ENCODE assay signal across 9 cellular contexts in genomic region chr7:5420108-5420840, GRCh38. TPM values are rescaled to one million over a fixed set of nuclear protein-coding genes. Genes with fewer than 3 reads are reported as not detected.
DNase-seq lines count a peak whose midpoint lies in the region; ATAC-seq, FAIRE-seq and TF ChIP-seq lines count a peak whose summit lies in the region.
"Had no signal": no experiment of that assay in that cellular context is flagged by ENCODE, and none has a peak within 500 bp of the region (broad histone marks: within the 10 kb centered on the region; RNA-seq: fewer than 3 reads in every experiment).

No MANE protein-coding gene starts in this region.

- FAIRE-seq in A549 (lab: Jason Lieb, UNC) (no peak), GM12878 (lab: Jason Lieb, UNC) (no peak), keratinocyte (lab: Jason Lieb, UNC) (no peak), urothelium cell line (lab: Jason Lieb, UNC) (no peak)
- FAIRE-seq: colon had no signal

- H3K36me3 Mint-ChIP-seq in stimulated activated effector memory CD8-positive, alpha-beta T cell treated with anti-CD3 and anti-CD28 coated beads, Interleukin-12 subunit alpha, Interleukin-12 subunit beta, amount 100 ng/mL, for 72 hours: peaks cover 6% of the 10 kb centered on the region

- WGBS in A549 (ENCODE audit: missing lambda C conversion rate): 4% methylated on average over 37 of the region's 75 CpGs
- WGBS in GM12878 (ENCODE audit: insufficient coverage, insufficient replicate concordance, low lambda C conversion rate, missing lambda C conversion rate): 15% methylated on average over 43 of the region's 75 CpGs

- BruUV-seq in GM12878 (replicated peaks; lab: Mats Ljungman, UMichigan): no TSS peak

- H3K27me3 ChIP-seq in HUES6 (ENCODE audit: control insufficient read depth, insufficient read depth, low read length) (peaks cover 58% of the 10 kb centered on the region), GM12878 (replicated peaks in 1 of 2; ENCODE audit: control insufficient read depth in 2 of 2, insufficient read depth in 2 of 2, low read length in 1 of 2) (peaks cover 28 to 56% of the 10 kb centered on the region in 2 experiments), keratinocyte (ENCODE audit: control insufficient read depth, extremely low read depth, insufficient read depth, low read length) (no peaks in the 10 kb centered on the region)

- no peak overlapping the region for H2AFZ ChIP-seq in GM12878 (ENCODE audit: control insufficient read depth, low read depth, low read length)
- H2AFZ ChIP-seq in keratinocyte (ENCODE audit: control insufficient read depth, low read length): no peak overlapping the region

- H3K9me1 ChIP-seq in keratinocyte (ENCODE audit: control insufficient read depth, extremely low read depth, insufficient read depth, low read length): no peaks in the 10 kb centered on the region

- peak overlapping the region; percentile 73 for H3K4me3 Mint-ChIP-seq in stimulated activated effector memory CD8-positive, alpha-beta T cell treated with anti-CD3 and anti-CD28 coated beads, Interleukin-12 subunit alpha, Interleukin-12 subunit beta, amount 100 ng/mL, for 72 hours

- DNase-seq in A549 (ENCODE audit: low read depth in 1 of 2, low spot score in 1 of 2) (no peak), GM12878 (ENCODE audit: low read depth, low spot score) (no peak), keratinocyte (ENCODE audit: low read depth, low spot score) (no peak), urothelium cell line (ENCODE audit: low spot score) (no peak)
- DNase-seq in stimulated activated effector memory CD8-positive, alpha-beta T cell treated with anti-CD3 and anti-CD28 coated beads, Interleukin-12 subunit alpha, Interleukin-12 subunit beta, amount 100 ng/mL, for 72 hours (ENCODE audit: low spot score in 2 of 2): peak in 1 of 2 donors; percentile 66

- no peak for TF ChIP-seq RAD21 in A549 (conservative IDR thresholded peaks at IDR 0.05 in 1 of 2, IDR thresholded peaks at IDR 0.05 in 1 of 2)
- TF ChIP-seq RAD21 in GM12878 (IDR thresholded peaks at IDR 0.05; ENCODE audit: insufficient read depth, low read depth, low read length): no peak

- in situ Hi-C loops in GM12878 (cut with MboI): no loop called here

- H3K4me3 ChIP-seq in A549: peak overlapping the region; percentile 74
- peak overlapping the region; percentile 69 for H3K4me3 ChIP-seq in HUES6 (ENCODE audit: low read depth, low read length)
- H3K4me3 ChIP-seq in GM12878: no peak overlapping the region
- peak overlapping the region; percentile 68 to 100 (median 92) for H3K4me3 ChIP-seq in keratinocyte (ENCODE audit: control insufficient read depth in 2 of 3, extremely low read depth in 1 of 3, insufficient read depth in 2 of 3, low read depth in 1 of 3, low read length in 3 of 3)

- H4K20me1 ChIP-seq in GM12878 (ENCODE audit: control insufficient read depth, insufficient read depth): no peaks in the 10 kb centered on the region
- peaks cover 8% of the 10 kb centered on the region for H4K20me1 ChIP-seq in keratinocyte (ENCODE audit: control insufficient read depth, extremely low read depth, insufficient read depth, low read length)

- H3K27ac ChIP-seq in A549 (peak overlapping the region; percentile 83 to 96), HUES6 (ENCODE audit: low read depth, low read length) (peak overlapping the region; percentile 70; the same call in 1 of the 2 replicates), GM12878 (ENCODE audit: control insufficient read depth, insufficient read depth) (no peak overlapping the region), keratinocyte (ENCODE audit: control insufficient read depth, insufficient read depth, low read length) (peak overlapping the region; percentile 96)

- ATAC-seq in A549: peak in 1 of 2 experiments; percentile 21; a peak in 3 of 6 replicates
- ATAC-seq in GM12878: peak; percentile 22; the same call in 2 of the 3 replicates
- peak; percentile 9 for ATAC-seq in stimulated activated effector memory CD8-positive, alpha-beta T cell treated with anti-CD3 and anti-CD28 coated beads, Interleukin-12 subunit alpha, Interleukin-12 subunit beta, amount 100 ng/mL, for 72 hours
- ATAC-seq in GM21360 (IDR thresholded peaks at IDR 0.05; ENCODE audit: unreplicated experiment): no peak
- ATAC-seq in HG02588 (IDR thresholded peaks at IDR 0.05; ENCODE audit: unreplicated experiment): no peak

- SMC1A ChIA-PET in GM12878 (lab: Charles Lee; ENCODE audit: uncharacterized antibody, unreplicated experiment): no interaction called here

- intact Hi-C loops in GM12878 (cut with micrococcal nuclease; ENCODE audit: unreplicated experiment): no loop called here

- no peaks in the 10 kb centered on the region for H3K79me2 ChIP-seq in GM12878 (ENCODE audit: control insufficient read depth, insufficient read depth, low read length)
- peaks cover 84% of the 10 kb centered on the region for H3K79me2 ChIP-seq in keratinocyte (ENCODE audit: control insufficient read depth, insufficient read depth, low read length)

- H3K4me2 ChIP-seq in A549 (peak overlapping the region; percentile 81), GM12878 (ENCODE audit: control insufficient read depth, insufficient read depth) (peak overlapping the region; percentile 28; the same call in 1 of the 2 replicates), keratinocyte (ENCODE audit: control insufficient read depth, extremely low read depth, insufficient read depth, low read depth, low read length) (peak overlapping the region; percentile 98)

- no peaks in the 10 kb centered on the region for H3K9me3 Mint-ChIP-seq in stimulated activated effector memory CD8-positive, alpha-beta T cell treated with anti-CD3 and anti-CD28 coated beads, Interleukin-12 subunit alpha, Interleukin-12 subunit beta, amount 100 ng/mL, for 72 hours

- peaks cover 31% of the 10 kb centered on the region for H3K4me1 ChIP-seq in A549
- H3K4me1 ChIP-seq in HUES6 (ENCODE audit: control insufficient read depth, insufficient read depth, low read length): peaks cover 31% of the 10 kb centered on the region
- H3K4me1 ChIP-seq in GM12878 (ENCODE audit: control insufficient read depth, insufficient read depth, low read length): peaks cover 10% of the 10 kb centered on the region
- H3K4me1 ChIP-seq in keratinocyte (ENCODE audit: control insufficient read depth, extremely low read depth, insufficient read depth, low read length): peaks cover 22% of the 10 kb centered on the region

- RAD21 ChIA-PET in GM12878 (lab: Charles Lee; ENCODE audit: unreplicated experiment): interaction anchor here (0.9 to 1.0 kb wide), 2 partner anchors 15 to 54 kb away, joined by 3 read pairs; no protein-coding TSS in a partner anchor

- TF ChIP-seq POLR2A in A549 (IDR thresholded peaks at IDR 0.05; ENCODE audit: low read length): no peak
- TF ChIP-seq POLR2A in GM12878 (IDR thresholded peaks at IDR 0.05; ENCODE audit: low read depth, low read length): no peak

- H3K9ac ChIP-seq in HUES6 (ENCODE audit: low read length): peak overlapping the region; percentile 95
- H3K9ac ChIP-seq in GM12878 (ENCODE audit: control insufficient read depth, insufficient read depth, low read length): no peak overlapping the region
- peak overlapping the region; percentile 98 for H3K9ac ChIP-seq in keratinocyte (ENCODE audit: control insufficient read depth, extremely low read depth, insufficient read depth, low read length)

- CTCF ChIA-PET in A549 (lab: Yijun Ruan, JAX): interaction anchor here (0.7 to 0.9 kb wide), 2 partner anchors 54 to 59 kb away, joined by 3 read pairs; no protein-coding TSS in a partner anchor
- CTCF ChIA-PET in GM12878 (lab: Yijun Ruan, JAX): interaction anchor here (0.7 kb wide), 1 partner anchor 17 kb away, joined by 3 read pairs; no protein-coding TSS in a partner anchor

- no peaks in the 10 kb centered on the region for H3K36me3 ChIP-seq in HUES6 (ENCODE audit: control insufficient read depth, insufficient read depth, low read length)
- no peaks in the 10 kb centered on the region for H3K36me3 ChIP-seq in GM12878 (ENCODE audit: control insufficient read depth in 2 of 2, insufficient read depth in 2 of 2, low read length in 1 of 2)
- H3K36me3 ChIP-seq in keratinocyte (ENCODE audit: control insufficient read depth in 2 of 2, extremely low read depth in 1 of 2, insufficient read depth in 2 of 2, low read length in 2 of 2): peaks cover 0 to 8% of the 10 kb centered on the region in 2 experiments

- H3K9me3 ChIP-seq in A549 (no peaks in the 10 kb centered on the region), HUES6 (ENCODE audit: control insufficient read depth, insufficient read depth, low read depth, low read length) (no peaks in the 10 kb centered on the region), GM12878 (replicated peaks; ENCODE audit: control insufficient read depth, insufficient read depth, low read length) (no peaks in the 10 kb centered on the region), keratinocyte (ENCODE audit: control insufficient read depth, low read depth, low read length) (no peaks in the 10 kb centered on the region)

- POLR2A ChIA-PET in A549 (lab: Yijun Ruan, JAX): interaction anchor here (0.5 kb wide), 1 partner anchor 141 kb away, joined by 3 read pairs; no protein-coding TSS in a partner anchor
- POLR2A ChIA-PET in GM12878 (lab: Charles Lee): interaction anchor here (0.6 to 1.5 kb wide), 5 partner anchors 12 to 179 kb away, joined by 3 to 5 read pairs (median 4); no protein-coding TSS in a partner anchor

- dilution Hi-C loops in keratinocyte (cut with MboI; ENCODE audit: extremely low pct_ligation_motif_present, low sequenced_read_pairs): no loop called here

- TF ChIP-seq CTCF in A549 (IDR thresholded peaks at IDR 0.05): no peak
- no peak for TF ChIP-seq CTCF in GM12878 (IDR thresholded peaks at IDR 0.05 in 2 of 3, conservative IDR thresholded peaks at IDR 0.05 in 1 of 3; ENCODE audit: control insufficient read depth in 2 of 3, extremely low read depth in 1 of 3, insufficient read depth in 1 of 3, low read depth in 3 of 3, low read length in 3 of 3)
- no peak for TF ChIP-seq CTCF in keratinocyte (optimal IDR thresholded peaks at IDR 0.05 in 1 of 3, IDR thresholded peaks at IDR 0.05 in 1 of 3, conservative IDR thresholded peaks at IDR 0.05 in 1 of 3; ENCODE audit: extremely low read depth in 1 of 3, insufficient read depth in 2 of 3, low read length in 3 of 3)

- peaks cover 39% of the 10 kb centered on the region for H3K4me1 Mint-ChIP-seq in stimulated activated effector memory CD8-positive, alpha-beta T cell treated with anti-CD3 and anti-CD28 coated beads, Interleukin-12 subunit alpha, Interleukin-12 subunit beta, amount 100 ng/mL, for 72 hours

- no peak overlapping the region for H3K27ac Mint-ChIP-seq in stimulated activated effector memory CD8-positive, alpha-beta T cell treated with anti-CD3 and anti-CD28 coated beads, Interleukin-12 subunit alpha, Interleukin-12 subunit beta, amount 100 ng/mL, for 72 hours

- TF ChIP-seq EP300 in A549 (IDR thresholded peaks at IDR 0.05): no peak
- TF ChIP-seq EP300 in GM12878 (IDR thresholded peaks at IDR 0.05; ENCODE audit: borderline replicate concordance in 1 of 2, control insufficient read depth in 1 of 2, low read depth in 2 of 2, low read length in 2 of 2): no peak

RNA-seq across cellular contexts. Expression of gene TNRC18, which starts 3.4 kb away (rescaled TPM):
- polyA plus RNA-seq in A549 (2011; rRNA removed) (13.7 and 15.5 TPM in 2 replicates), A549 (2017; fragmentation: RNase III; extraction: RNeasy Plus Mini Kit Qiagen cat#74134 plus additional on column Dnase treatment) (33.3 to 39.9 TPM (median 38.3 TPM) in 3 replicates), GM12878 (2011; rRNA removed) (3.9 and 4.0 TPM in 2 replicates), GM12878 (2014; fragmentation: Illumina TruSeq; extraction: Trizol) (10.3 and 18.2 TPM in 2 replicates), GM12878 (2014; fragmentation: Nextera tagmentation; extraction: Ambion mirVana) (under 1 TPM; 0.02 to 0.10 TPM), GM12878 (2014; rRNA removed) (13.7 and 17.2 TPM in 2 replicates), GM12878 (2016; fragmentation: Nextera tagmentation; extraction: Ambion mirVana) (1 to 10 TPM; 1.0 to 1.2 TPM), keratinocyte (9.3 to 25.7 TPM (median 13.2 TPM) in 3 replicates)
- 19.2 and 28.3 TPM in 2 replicates for polyA plus RNA-seq in A549 (2012; cell fraction: cytosol; rRNA removed)
- polyA plus RNA-seq in A549 (2012; cell fraction: nucleus; rRNA removed): 45.6 and 59.8 TPM in 2 replicates
- polyA minus RNA-seq in A549 (2011; rRNA and poly(A)+ RNA removed): 24.3 and 25.5 TPM in 2 replicates
- total RNA-seq in GM12878 (2013; cell fraction: nucleolus; rRNA removed): 38.2 and 49.8 TPM in 2 replicates
- total RNA-seq in GM12878 (2014; rRNA removed) (6.5 and 6.8 TPM in 2 replicates), GM12878 (2014; rRNA removed; fragmentation: Illumina TruSeq; extraction: Trizol) (10.6 and 11.5 TPM in 2 replicates), GM12878 (2021) (31.3 and 31.7 TPM in 2 replicates)
- 7.4 TPM for polyA plus RNA-seq in GM12878 (2011; ENCODE audit: low read depth)
- polyA plus RNA-seq in GM12878 (2011; cell fraction: cytosol; rRNA removed): 5.7 and 7.9 TPM in 2 replicates
- 13.3 and 22.8 TPM in 2 replicates for polyA plus RNA-seq in GM12878 (2011; cell fraction: nucleus; rRNA removed)
- polyA plus RNA-seq in GM12878 (2012): 13.4 and 15.7 TPM in 2 replicates
- 10.2 and 17.6 TPM in 2 replicates for polyA minus RNA-seq in GM12878 (2011; rRNA and poly(A)+ RNA removed)
- polyA minus RNA-seq in GM12878 (2011; cell fraction: cytosol; rRNA and poly(A)+ RNA removed): 12.0 and 17.7 TPM in 2 replicates
- 10.3 and 17.7 TPM in 2 replicates for polyA minus RNA-seq in GM12878 (2011; cell fraction: nucleus; rRNA and poly(A)+ RNA removed)
- polyA plus RNA-seq in keratinocyte (2011; ENCODE audit: low read depth): 18.5 TPM
- polyA plus RNA-seq in keratinocyte (2011; cell fraction: cytosol; rRNA removed): 7.1 and 13.8 TPM in 2 replicates
- 62.2 and 62.8 TPM in 2 replicates for polyA plus RNA-seq in keratinocyte (2011; cell fraction: nucleus; rRNA removed)
- polyA plus RNA-seq in keratinocyte (2012; ENCODE audit: low replicate concordance): 15.0 and 64.6 TPM in 2 replicates
- polyA minus RNA-seq in keratinocyte: 29.6 to 131 TPM (median 30.0 TPM) in 3 replicates
- polyA minus RNA-seq in keratinocyte (2011; cell fraction: cytosol; rRNA and poly(A)+ RNA removed): 74.2 TPM
- 86.9 and 115 TPM in 2 replicates for polyA minus RNA-seq in keratinocyte (2011; cell fraction: nucleus; rRNA and poly(A)+ RNA removed)

Comparison
In these comparisons a context has a peak if more than half of its experiments do, and no peak if none do; other contexts are left out.
1. ATAC-seq: peak in GM12878 (single experiment) and stimulated activated effector memory CD8-positive, alpha-beta T cell treated with anti-CD3 and anti-CD28 coated beads, Interleukin-12 subunit alpha, Interleukin-12 subunit beta, amount 100 ng/mL, for 72 hours (single experiment); none in GM21360 (single experiment) and HG02588 (single experiment).
2. H3K4me2 ChIP-seq: peak in every context shown above with its lines; median percentile 98 in keratinocyte; 81 in A549; 28 in GM12878.